ENCODE assay signal across 9 cellular contexts in genomic region chr5:157273131-157273556, GRCh38. TPM values are rescaled to one million over a fixed set of nuclear protein-coding genes. Genes with fewer than 3 reads are reported as not detected.
DNase-seq lines count a peak whose midpoint lies in the region; ATAC-seq and TF ChIP-seq lines count a peak whose summit lies in the region.
"Had no signal": no experiment of that assay in that cellular context is flagged by ENCODE, and none has a peak within 500 bp of the region (broad histone marks: within the 10 kb centered on the region; RNA-seq: fewer than 3 reads in every experiment).

No MANE protein-coding gene starts in this region.

- no peaks in the 10 kb centered on the region for H4K20me1 ChIP-seq in Karpas-422 (ENCODE audit: insufficient read depth, low read depth, low read length)
- no peaks in the 10 kb centered on the region for H4K20me1 ChIP-seq in PC-9 (ENCODE audit: insufficient read depth)

- ATAC-seq in GM18517 (IDR thresholded peaks at IDR 0.05; ENCODE audit: unreplicated experiment) (peak; percentile 63), GM21619 (IDR thresholded peaks at IDR 0.05; ENCODE audit: unreplicated experiment) (peak; percentile 50)

- H3K4me2 ChIP-seq in Karpas-422 (ENCODE audit: low read depth, low read length, poor library complexity, severe bottlenecking) = peak overlapping the region; percentile 60
- H3K4me2 ChIP-seq in PC-9 = no peak overlapping the region

- no peaks in the 10 kb centered on the region for H3K27me3 ChIP-seq in Karpas-422 (ENCODE audit: low read length)
- no peaks in the 10 kb centered on the region for H3K27me3 ChIP-seq in ascending aorta
- H3K27me3 ChIP-seq in PC-9 (ENCODE audit: insufficient read depth, low read depth) = peaks cover 12% of the 10 kb centered on the region; the same call in 1 of the 2 replicates
- no peaks in the 10 kb centered on the region for H3K27me3 ChIP-seq in sigmoid colon

- no TSS peak for BruUV-seq in PC-9 (replicated peaks; lab: Mats Ljungman, UMichigan)

- H3K9me2 ChIP-seq in Karpas-422 (replicated peaks; ENCODE audit: insufficient read depth, low read length) (no peaks in the 10 kb centered on the region), PC-9 (ENCODE audit: insufficient read depth) (no peaks in the 10 kb centered on the region)

- no peaks in the 10 kb centered on the region for H3F3A ChIP-seq in PC-9 (ENCODE audit: insufficient read depth, low read depth)

- intact Hi-C loops in ascending aorta (cut with DNase I) = no loop called here
- intact Hi-C loops in PC-9 (cut with micrococcal nuclease; ENCODE audit: unreplicated experiment) = no loop called here
- intact Hi-C loops in sigmoid colon (cut with DNase I) = no loop called here

- no peak overlapping the region for H3K4me3 ChIP-seq in Karpas-422 (ENCODE audit: low read length)
- no peak overlapping the region for H3K4me3 ChIP-seq in ascending aorta
- H3K4me3 ChIP-seq in PC-9 = no peak overlapping the region
- H3K4me3 ChIP-seq in sigmoid colon = no peak overlapping the region

- DNase-seq in Karpas-422 (peak; percentile 78), erythroblast (lab: John Stamatoyannopoulos, UW) (peak; percentile 65 to 76), ascending aorta (ENCODE audit: low spot score in 2 of 2) (no peak), PC-9 (no peak), amygdala (lab: John Stamatoyannopoulos, UW) (no peak), sigmoid colon (no peak)

- H2AFZ ChIP-seq in Karpas-422 (ENCODE audit: low read length) = no peak overlapping the region
- no peak overlapping the region for H2AFZ ChIP-seq in PC-9

- H3K9me3 ChIP-seq in Karpas-422 (ENCODE audit: low read length) = no peaks in the 10 kb centered on the region
- no peaks in the 10 kb centered on the region for H3K9me3 ChIP-seq in ascending aorta
- no peaks in the 10 kb centered on the region; the same call in 1 of the 2 replicates for H3K9me3 ChIP-seq in PC-9 (ENCODE audit: insufficient read depth, low read depth)
- no peaks in the 10 kb centered on the region for H3K9me3 ChIP-seq in sigmoid colon

- POLR2A ChIA-PET in PC-9 (lab: Charles Lee; ENCODE audit: unreplicated experiment) = no interaction called here

- peak overlapping the region; percentile 69 for H3K9ac ChIP-seq in Karpas-422 (ENCODE audit: low read length)

- no peak for TF ChIP-seq EP300 in sigmoid colon (IDR thresholded peaks at IDR 0.05)

- H3K27ac ChIP-seq in Karpas-422 (ENCODE audit: low read length) (peak overlapping the region; percentile 98), ascending aorta (no peak overlapping the region), PC-9 (no peak overlapping the region), sigmoid colon (no peak overlapping the region)
- H3K27ac ChIP-seq: epithelial cell of prostate had no signal

- TF ChIP-seq POLR2A in erythroblast (IDR thresholded peaks at IDR 0.05; ENCODE audit: low read length) = no peak
- TF ChIP-seq POLR2A in sigmoid colon (IDR thresholded peaks at IDR 0.05) = no peak

- CTCF ChIA-PET in PC-9 (lab: Charles Lee) = interaction anchor here (0.6 kb wide), 1 partner anchor 191 kb away, joined by 4 read pairs; no protein-coding TSS in a partner anchor

- H3K79me2 ChIP-seq in Karpas-422 (ENCODE audit: low read length) (peaks cover 97% of the 10 kb centered on the region), PC-9 (ENCODE audit: low read depth) (no peaks in the 10 kb centered on the region)

- TF ChIP-seq CTCF in ascending aorta (IDR thresholded peaks at IDR 0.05) = no peak
- TF ChIP-seq CTCF in PC-9 (conservative IDR thresholded peaks at IDR 0.05) = no peak
- no peak for TF ChIP-seq CTCF in sigmoid colon (IDR thresholded peaks at IDR 0.05)

- H3K4me1 ChIP-seq in Karpas-422 (ENCODE audit: low read length) (peaks cover 82% of the 10 kb centered on the region), ascending aorta (no peaks in the 10 kb centered on the region), PC-9 (replicated peaks; ENCODE audit: insufficient read depth) (no peaks in the 10 kb centered on the region), sigmoid colon (no peaks in the 10 kb centered on the region)

- WGBS in sigmoid colon, 2 donors = 51 to 53% methylated on average over 1 of the region's 1 CpG

- H3K36me3 ChIP-seq in Karpas-422 (ENCODE audit: insufficient read depth, low read length) (peaks cover 18% of the 10 kb centered on the region), ascending aorta (no peaks in the 10 kb centered on the region), PC-9 (ENCODE audit: low read depth) (no peaks in the 10 kb centered on the region), sigmoid colon (no peaks in the 10 kb centered on the region)

RNA-seq across cellular contexts. Expression of gene CYFIP2, which starts 7.2 kb away (rescaled TPM):
- 355 and 517 TPM in 2 replicates for total RNA-seq in Karpas-422 (2014; rRNA removed; shearing (Covaris generic); ENCODE audit: low replicate concordance)
- total RNA-seq in ascending aorta = 78.1 TPM
- total RNA-seq in PC-9 (2021) = not detected in 2 replicates
- total RNA-seq in sigmoid colon = 10 to 100 TPM; 13.8 to 37.8 (median 29.3) TPM
- polyA plus RNA-seq in sigmoid colon = 10 to 100 TPM in 1 of 3 donors, 1 to 10 TPM in 2; 4.8 to 38.1 (median 8.1) TPM

Comparison
In these comparisons a context has a peak if more than half of its experiments do, and no peak if none do; other contexts are left out.
1. DNase-seq: peak in Karpas-422 (single experiment) and erythroblast (2 of 2); none in ascending aorta (0 of 2), PC-9 (0 of 2), amygdala (0 of 56) and sigmoid colon (single experiment).
2. RNA of gene CYFIP2, which starts 7.2 kb away (total RNA-seq): 355 to 517 TPM in Karpas-422, 78.1 TPM in ascending aorta (single experiment) and 13.8 to 37.8 TPM in sigmoid colon; not detected in PC-9; every median in the first group is over 10 times any median in the second.